In genomic region chr17:65092262-65092661, GRCh38 we compare ENCODE assay signal across 22 cellular contexts. TPM values are rescaled to one million over a fixed set of nuclear protein-coding genes. Genes with fewer than 3 reads are reported as not detected.
DNase-seq lines count a peak whose midpoint lies in the region; ATAC-seq and TF ChIP-seq lines count a peak whose summit lies in the region.
"Had no signal": no experiment of that assay in that cellular context is flagged by ENCODE, and none has a peak within 500 bp of the region (broad histone marks: within the 10 kb centered on the region; RNA-seq: fewer than 3 reads in every experiment).

No MANE protein-coding gene starts in this region.

- no peak overlapping the region for H3K27ac ChIP-seq in osteoblast (ENCODE audit: low read depth, low read length)
- H3K27ac ChIP-seq: body of pancreas, SJSA1, vagina had no signal

- H3K4me2 ChIP-seq in osteoblast (ENCODE audit: insufficient read depth, low read length), result no peak overlapping the region

- DNase-seq in EH (ENCODE audit: low read depth) (peak; percentile 52), RPMI7951 (ENCODE audit: low read depth) (peak; percentile 17), fibroblast of mammary gland (ENCODE audit: low read depth) (peak; percentile 88), osteoblast (ENCODE audit: insufficient read length, low spot score, missing footprints) (peak; percentile 27), Ammon's horn (ENCODE audit: low spot score) (no peak), NOMO-1 treated with DMSO at 0.1 percent for 48 hours (lab: John Stamatoyannopoulos, UW; ENCODE audit: unreplicated experiment) (no peak)
- DNase-seq in stimulated activated naive CD4-positive, alpha-beta T cell treated with Interleukin-2 at 50 U/mL for 16 hours (lab: John Stamatoyannopoulos, UW), result no peak
- DNase-seq: activated CD4-positive, alpha-beta T cell treated with anti-CD3 and anti-CD28 coated beads for 4 hours; activated naive CD4-positive, alpha-beta T cell treated with anti-CD3 and anti-CD28 coated beads, Interleukin-2, amount 50 U/mL, for 16 hours; activated T-cell treated with anti-CD3 and anti-CD28 coated beads, Interleukin-2, amount 50 U/mL, for 72 hours; body of pancreas; CD8-positive, alpha-beta memory T cell; effector memory CD4-positive, alpha-beta T cell; midbrain; NCI-H1436; NCI-H510A; nephron progenitor cell; substantia nigra had no signal

- H3K36me3 ChIP-seq in osteoblast (ENCODE audit: insufficient read depth, low read length), result no peaks in the 10 kb centered on the region
- H3K36me3 ChIP-seq: SJSA1, vagina had no signal

- no peak for ATAC-seq in HG02981 (IDR thresholded peaks at IDR 0.05; ENCODE audit: unreplicated experiment)
- ATAC-seq: activated T-cell treated with anti-CD3 and anti-CD28 coated beads, Interleukin-2, amount 50 U/mL, for 72 hours; body of pancreas; esophagus mucosa had no signal

- H3K4me3 ChIP-seq in fibroblast of mammary gland (ENCODE audit: control insufficient read depth, low read depth, low read length), result no peak overlapping the region
- H3K4me3 ChIP-seq in osteoblast (ENCODE audit: insufficient read depth, low read length), result no peak overlapping the region
- H3K4me3 ChIP-seq: body of pancreas, SJSA1, vagina had no signal

- no peaks in the 10 kb centered on the region for H3K4me1 ChIP-seq in osteoblast (ENCODE audit: insufficient read depth, low read length)
- H3K4me1 ChIP-seq: body of pancreas, vagina had no signal

- H2AFZ ChIP-seq in osteoblast (ENCODE audit: low read length), result no peak overlapping the region

- peaks cover 37% of the 10 kb centered on the region for H3K27me3 ChIP-seq in osteoblast (ENCODE audit: insufficient read depth, low read length)
- H3K27me3 ChIP-seq: body of pancreas, SJSA1, vagina had no signal

- H3K9me3 ChIP-seq in osteoblast (ENCODE audit: low read depth, low read length), result no peaks in the 10 kb centered on the region
- H3K9me3 ChIP-seq: body of pancreas, SJSA1, vagina had no signal

- H3K79me2 ChIP-seq in osteoblast (ENCODE audit: insufficient read depth, low read length), result no peaks in the 10 kb centered on the region

- no peaks in the 10 kb centered on the region for H4K20me1 ChIP-seq in osteoblast (ENCODE audit: insufficient read depth, low read length)

- no peak for TF ChIP-seq CTCF in fibroblast of mammary gland (conservative IDR thresholded peaks at IDR 0.05; ENCODE audit: control insufficient read depth, insufficient read depth, low read depth, low read length)
- TF ChIP-seq CTCF in osteoblast (IDR thresholded peaks at IDR 0.05; ENCODE audit: extremely low read depth, low read depth, low read length), result no peak

RNA-seq across cellular contexts. Expression of gene GNA13, which starts 35.7 kb away (rescaled TPM):
- total RNA-seq in RPMI7951 (2014; rRNA removed; shearing (Covaris generic)), result 38.6 and 48.7 TPM in 2 replicates
- 63.1 and 63.3 TPM in 2 replicates for total RNA-seq in osteoblast

RNA-seq across cellular contexts. Expression of gene RGS9, which starts 44.9 kb away (rescaled TPM):
- total RNA-seq in RPMI7951 (2014; rRNA removed; shearing (Covaris generic)), result 3.3 and 4.7 TPM in 2 replicates
- 0.36 and 0.59 TPM in 2 replicates for total RNA-seq in osteoblast

Comparison
In these comparisons a context has a peak if more than half of its experiments do, and no peak if none do; other contexts are left out.
1. DNase-seq: peak in EH (single experiment), RPMI7951 (single experiment), fibroblast of mammary gland (single experiment) and osteoblast (single experiment); none in stimulated activated naive CD4-positive, alpha-beta T cell treated with Interleukin-2 at 50 U/mL for 16 hours (single experiment), Ammon's horn (single experiment) and NOMO-1 treated with DMSO at 0.1 percent for 48 hours (single experiment).